Comparison of ENCODE assay signal across 8 cellular contexts in genomic region chr5:179623001-179623905, GRCh38. TPM values are rescaled to one million over a fixed set of nuclear protein-coding genes. Genes with fewer than 3 reads are reported as not detected.
A peak's percentile ranks its signal among the peaks of the same experiment; 100 is the strongest.
DNase-seq lines count a peak whose midpoint lies in the region; ATAC-seq and TF ChIP-seq lines count a peak whose summit lies in the region.

Gene HNRNPH1, minus strand, starts transcription at chr5:179623671. Its CDS starts 538 bp downstream, at chr5:179623133.

- H3K4me1 Mint-ChIP-seq in chondrocyte (ENCODE audit: low read depth) = peaks cover 47% of the 10 kb centered on the region

- TF ChIP-seq POLR2A in GM19193 (IDR thresholded peaks at IDR 0.05; ENCODE audit: extremely low read depth, insufficient read depth, insufficient read length) = peak; percentile 100

- peaks cover 33% of the 10 kb centered on the region for H3K36me3 Mint-ChIP-seq in chondrocyte (ENCODE audit: low read depth)

- peak within 1 kb of the TSS; percentile 96 for H3K4me3 Mint-ChIP-seq in chondrocyte (ENCODE audit: unreplicated experiment)

- peak within 1 kb of the TSS; percentile 100 for H3K27ac Mint-ChIP-seq in chondrocyte (ENCODE audit: unreplicated experiment)

- no peaks in the 10 kb centered on the region for H3K9me3 Mint-ChIP-seq in chondrocyte (ENCODE audit: low read depth)

- peak; percentile 82 for ATAC-seq in HG03439 (IDR thresholded peaks at IDR 0.05; ENCODE audit: unreplicated experiment)

- peak; percentile 96 for DNase-seq in AML-193 (lab: John Stamatoyannopoulos, UW)
- peak; percentile 92 for DNase-seq in NCI-H510A treated with DMSO at 0.1 percent for 48 hours (lab: John Stamatoyannopoulos, UW)
- DNase-seq in activated CD4-positive, alpha-beta T cell treated with anti-CD3 and anti-CD28 coated beads for 24 hours (ENCODE audit: low read depth in 2 of 2) = peak; percentile 94 to 96
- DNase-seq in chondrocyte (ENCODE audit: low spot score) = peak; percentile 98
- peak; percentile 98 for DNase-seq in kidney glomerular epithelial cell (lab: John Stamatoyannopoulos, UW)
- DNase-seq in stimulated activated CD4-positive, alpha-beta T cell treated with anti-CD3 and anti-CD28 coated beads, Interleukin-1b, Interleukin-23, amount 100 ng/mL, for 1 hour (ENCODE audit: low read depth in 2 of 2) = peak; percentile 92 to 98

- H3K27me3 Mint-ChIP-seq in chondrocyte (ENCODE audit: low read depth) = no peaks in the 10 kb centered on the region

- TF ChIP-seq CTCF in chondrocyte (IDR thresholded peaks at IDR 0.05) = peak; percentile 41

RNA-seq across cellular contexts. Expression of gene HNRNPH1, which starts in this region (rescaled TPM):
- 341 to 426 TPM (median 348 TPM) in 3 replicates for total RNA-seq in chondrocyte

Comparison
In these comparisons a context has a peak if more than half of its experiments do, and no peak if none do; other contexts are left out.
1. Peak in every context shown above with its lines: DNase-seq and ATAC-seq.